31 cellular contexts compared by ENCODE assay signal in the genomic region with DNA sequence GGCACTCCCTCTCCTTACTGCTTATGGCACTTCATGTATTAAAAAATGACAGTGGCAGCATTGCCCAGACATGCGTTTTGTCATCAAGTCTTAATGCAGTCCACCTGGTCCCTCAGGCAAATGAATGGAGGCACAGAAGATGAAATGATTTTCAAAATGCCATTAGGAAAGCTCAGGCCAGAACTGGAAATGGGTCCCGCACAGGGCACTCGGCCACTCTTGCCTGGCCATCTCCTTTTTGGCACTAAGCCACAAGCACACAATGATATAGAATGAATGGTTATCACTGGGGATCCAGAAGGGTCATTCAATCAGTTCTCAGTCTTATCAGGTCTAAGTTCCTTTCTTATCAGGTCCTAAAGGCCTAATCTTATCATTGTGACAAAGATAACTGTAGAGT. TPM values are rescaled to one million over a fixed set of nuclear protein-coding genes. Genes with fewer than 3 reads are reported as not detected.
"Had no signal": no experiment of that assay in that cellular context is flagged by ENCODE, and none has a peak within 500 bp of the region (broad histone marks: within the 10 kb centered on the region; RNA-seq: fewer than 3 reads in every experiment).

No MANE protein-coding gene starts in this region.

- DNase-seq: occipital lobe; ovary; posterior cingulate gyrus; psoas muscle; right cardiac atrium; right lobe of liver; sigmoid colon; small intestine; stimulated activated CD4-positive, alpha-beta T cell treated with anti-CD3 and anti-CD28 coated beads, Interleukin-15, amount 100 ng/mL, for 24 hours; stimulated activated CD4-positive, alpha-beta T cell treated with anti-CD3 and anti-CD28 coated beads, Interleukin-2, amount 100 ng/mL, for 24 hours; stimulated activated CD4-positive, alpha-beta T cell treated with anti-CD3 and anti-CD28 coated beads, Interleukin-2, amount 100 ng/mL, for 48 hours; stimulated activated CD4-positive, alpha-beta T cell treated with anti-CD3 and anti-CD28 coated beads, Interleukin-4, amount 100 ng/mL, for 24 hours; stimulated activated naive B cell treated with anti-CD40 and anti-IgM and Interleukin-4, amounts not matched to agents 10 μg/mL and 1 μg/mL and 100 μg/mL, for 72 hours; stimulated activated naive CD4-positive, alpha-beta T cell treated with Interleukin-2 at 50 U/mL for 16 hours; stomach; thyroid gland; trophoblast cell; upper lobe of left lung had no signal

- H3K27ac ChIP-seq: neural progenitor cell, ovary, parathyroid adenoma, psoas muscle, right lobe of liver, sigmoid colon, stomach, thoracic aorta, thyroid gland, tibial nerve, upper lobe of left lung, vagina had no signal

- H3K4me3 Mint-ChIP-seq: nephron; neural progenitor cell; stimulated activated effector memory CD8-positive, alpha-beta T cell treated with anti-CD3 and anti-CD28 coated beads, Interleukin-12 subunit alpha, Interleukin-12 subunit beta, amount 100 ng/mL, for 72 hours; stimulated activated naive B cell treated with anti-CD40 and anti-IgM and Interleukin-4, amounts not matched to agents 10 μg/mL and 1 μg/mL and 100 μg/mL, for 72 hours; stimulated activated naive CD8-positive, alpha-beta T cell treated with anti-CD3 and anti-CD28 coated beads, Interleukin-15, Interleukin-2, amounts not matched to agents 100 ng/mL and 50 ng/mL, for 24 hours had no signal

- ATAC-seq: psoas muscle; right cardiac atrium; right lobe of liver; stimulated activated effector memory CD8-positive, alpha-beta T cell treated with anti-CD3 and anti-CD28 coated beads, Interleukin-12 subunit alpha, Interleukin-12 subunit beta, amount 100 ng/mL, for 72 hours; stimulated activated naive B cell treated with anti-CD40 and anti-IgM and Interleukin-4, amounts not matched to agents 10 μg/mL and 1 μg/mL and 100 μg/mL, for 72 hours had no signal

- H3K9me3 Mint-ChIP-seq: nephron; neural progenitor cell; stimulated activated effector memory CD8-positive, alpha-beta T cell treated with anti-CD3 and anti-CD28 coated beads, Interleukin-12 subunit alpha, Interleukin-12 subunit beta, amount 100 ng/mL, for 72 hours; stimulated activated naive CD8-positive, alpha-beta T cell treated with anti-CD3 and anti-CD28 coated beads, Interleukin-15, Interleukin-2, amounts not matched to agents 100 ng/mL and 50 ng/mL, for 24 hours had no signal

- H3K4me1 ChIP-seq: neural progenitor cell, parathyroid adenoma, psoas muscle, right lobe of liver, sigmoid colon, stomach, tibial nerve, upper lobe of left lung, vagina had no signal

- H3K9ac ChIP-seq: neural progenitor cell, parathyroid adenoma had no signal

- H3K4me1 Mint-ChIP-seq: nephron; neural progenitor cell; stimulated activated effector memory CD8-positive, alpha-beta T cell treated with anti-CD3 and anti-CD28 coated beads, Interleukin-12 subunit alpha, Interleukin-12 subunit beta, amount 100 ng/mL, for 72 hours; stimulated activated naive B cell treated with anti-CD40 and anti-IgM and Interleukin-4, amounts not matched to agents 10 μg/mL and 1 μg/mL and 100 μg/mL, for 72 hours had no signal

- H3K36me3 Mint-ChIP-seq: neural progenitor cell; stimulated activated effector memory CD8-positive, alpha-beta T cell treated with anti-CD3 and anti-CD28 coated beads, Interleukin-12 subunit alpha, Interleukin-12 subunit beta, amount 100 ng/mL, for 72 hours; stimulated activated naive B cell treated with anti-CD40 and anti-IgM and Interleukin-4, amounts not matched to agents 10 μg/mL and 1 μg/mL and 100 μg/mL, for 72 hours had no signal

- H2AFZ ChIP-seq: neural progenitor cell, parathyroid adenoma had no signal

- H3K4me2 ChIP-seq: neural progenitor cell had no signal

- H3K27me3 ChIP-seq: neural progenitor cell, ovary, right lobe of liver, thyroid gland, upper lobe of left lung, vagina had no signal

- H3K36me3 ChIP-seq: neural progenitor cell, ovary, right lobe of liver, sigmoid colon, stomach, thoracic aorta, thyroid gland, tibial nerve, upper lobe of left lung, vagina had no signal

- H3K27ac Mint-ChIP-seq: nephron; neural progenitor cell; progenitor cell of endocrine pancreas; stimulated activated effector memory CD8-positive, alpha-beta T cell treated with anti-CD3 and anti-CD28 coated beads, Interleukin-12 subunit alpha, Interleukin-12 subunit beta, amount 100 ng/mL, for 72 hours; stimulated activated naive B cell treated with anti-CD40 and anti-IgM and Interleukin-4, amounts not matched to agents 10 μg/mL and 1 μg/mL and 100 μg/mL, for 72 hours; stimulated activated naive CD8-positive, alpha-beta T cell treated with anti-CD3 and anti-CD28 coated beads, Interleukin-15, Interleukin-2, amounts not matched to agents 100 ng/mL and 50 ng/mL, for 24 hours had no signal

- H3K9me3 ChIP-seq: ovary, psoas muscle, right lobe of liver, sigmoid colon, stomach, thoracic aorta, thyroid gland, tibial nerve, upper lobe of left lung, vagina had no signal

- H3K4me3 ChIP-seq: neural progenitor cell, ovary, psoas muscle, right lobe of liver, sigmoid colon, stomach, thoracic aorta, thyroid gland, tibial nerve, upper lobe of left lung, vagina had no signal

- H3K79me2 ChIP-seq: parathyroid adenoma had no signal

RNA-seq across cellular contexts. Expression of a gene that starts 15.6 kb away (rescaled TPM):
- total RNA-seq: occipital lobe, progenitor cell of endocrine pancreas, psoas muscle, renal cortical epithelial cell, right lobe of liver, sigmoid colon, subcutaneous adipose tissue, thyroid gland, tibial nerve, ureter had no signal
- polyA plus RNA-seq: neural cell, psoas muscle, small intestine had no signal
